ENCODE assay signal across 12 cellular contexts in genomic region chr12:107287436-107288413, GRCh38.
DNase-seq lines count a peak whose midpoint lies in the region; ATAC-seq and TF ChIP-seq lines count a peak whose summit lies in the region.
"Had no signal": no experiment of that assay in that cellular context is flagged by ENCODE, and none has a peak within 500 bp of the region (broad histone marks: within the 10 kb centered on the region; RNA-seq: fewer than 3 reads in every experiment).

No MANE protein-coding gene starts in this region.

- no peaks in the 10 kb centered on the region for H3K27me3 Mint-ChIP-seq in T-helper 17 cell

- TF ChIP-seq CTCF in astrocyte of the spinal cord (IDR thresholded peaks at IDR 0.05; ENCODE audit: low read depth, low read length) = no peak

- no peak overlapping the region for H3K4me3 ChIP-seq in astrocyte of the spinal cord (ENCODE audit: low read depth, low read length)

- peak overlapping the region; percentile 75 for H3K27ac Mint-ChIP-seq in T-helper 17 cell
- H3K27ac Mint-ChIP-seq: WTC11 had no signal

- ATAC-seq in T-helper 17 cell (peak; percentile 79), GM18868 (IDR thresholded peaks at IDR 0.05; ENCODE audit: unreplicated experiment) (no peak)
- peak; percentile 93 for ATAC-seq in stimulated activated naive CD8-positive, alpha-beta T cell treated with anti-CD3 and anti-CD28 coated beads, Interleukin-15, Interleukin-2, amounts not matched to agents 100 U/mL and 50 U/mL, for 24 hours
- ATAC-seq: WTC11 had no signal

- peak; percentile 42 for DNase-seq in stimulated activated CD4-positive, alpha-beta T cell treated with anti-CD3 and anti-CD28 coated beads, Interleukin-15, amount 100 ng/mL, for 24 hours
- no peak for DNase-seq in stimulated activated CD4-positive, alpha-beta T cell treated with anti-CD3 and anti-CD28 coated beads, Interleukin-4, amount 100 ng/mL, for 1 hour
- DNase-seq in T-helper 17 cell (no peak), astrocyte of the spinal cord (ENCODE audit: low read depth, low spot score) (peak; percentile 27), HuH-7.5 (ENCODE audit: low spot score) (no peak), COLO829 (ENCODE audit: low spot score) (no peak)
- DNase-seq in stimulated activated naive CD8-positive, alpha-beta T cell treated with anti-CD3 and anti-CD28 coated beads, Interleukin-15, Interleukin-2, amounts not matched to agents 100 U/mL and 50 U/mL, for 24 hours = peak; percentile 15
- DNase-seq: H7, MV-4-11, NCI-H2171 treated with DMSO at 0.1 percent for 48 hours had no signal

- H3K36me3 Mint-ChIP-seq in T-helper 17 cell (ENCODE audit: low read depth) = no peaks in the 10 kb centered on the region
- H3K36me3 Mint-ChIP-seq: WTC11 had no signal

- peak overlapping the region; percentile 70 for H3K4me3 Mint-ChIP-seq in T-helper 17 cell
- H3K4me3 Mint-ChIP-seq: WTC11 had no signal

- in situ Hi-C loops in astrocyte of the spinal cord (cut with HindIII; ENCODE audit: low sequenced_read_pairs) = no loop called here

- peaks cover 11% of the 10 kb centered on the region for H3K4me1 Mint-ChIP-seq in T-helper 17 cell

- no peaks in the 10 kb centered on the region for H3K9me3 ChIP-seq in T-helper 17 cell (ENCODE audit: control insufficient read depth, low read length, poor library complexity, severe bottlenecking)

Comparison
In these comparisons a context has a peak if more than half of its experiments do, and no peak if none do; other contexts are left out.
1. DNase-seq: peak in stimulated activated CD4-positive, alpha-beta T cell treated with anti-CD3 and anti-CD28 coated beads, Interleukin-15, amount 100 ng/mL, for 24 hours (single experiment), astrocyte of the spinal cord (single experiment) and stimulated activated naive CD8-positive, alpha-beta T cell treated with anti-CD3 and anti-CD28 coated beads, Interleukin-15, Interleukin-2, amounts not matched to agents 100 U/mL and 50 U/mL, for 24 hours (single experiment); none in stimulated activated CD4-positive, alpha-beta T cell treated with anti-CD3 and anti-CD28 coated beads, Interleukin-4, amount 100 ng/mL, for 1 hour (single experiment), T-helper 17 cell (0 of 3), HuH-7.5 (single experiment) and COLO829 (single experiment).